In genomic region chr11:64317961-64318693, GRCh38 we compare ENCODE assay signal across 8 cellular contexts. TPM values are rescaled to one million over a fixed set of nuclear protein-coding genes. Genes with fewer than 3 reads are reported as not detected.
DNase-seq lines count a peak whose midpoint lies in the region; ATAC-seq, FAIRE-seq and TF ChIP-seq lines count a peak whose summit lies in the region.

TSS of gene PRDX5 (plus strand) at chr11:64318121. CDS start at chr11:64318216, 95 bp downstream.

- peak within 1 kb of the TSS; percentile 91 for H3K9ac ChIP-seq in astrocyte (ENCODE audit: low read length)

- H3K36me3 ChIP-seq in astrocyte (ENCODE audit: insufficient read depth, low read length) (peaks cover 3% of the 10 kb centered on the region), vagina (peaks cover 0 to 32% of the 10 kb centered on the region in 2 donors)

- DNase-seq in GM18507 (ENCODE audit: extremely low spot score, insufficient read length, low read depth) = peak; percentile 91
- peak; percentile 91 for DNase-seq in NCI-H2029 treated with DMSO at 0.1 percent for 48 hours (lab: John Stamatoyannopoulos, UW)
- DNase-seq in T-helper 22 cell (ENCODE audit: low read depth) = peak; percentile 91
- peak; percentile 87 for DNase-seq in astrocyte (ENCODE audit: low read depth)
- DNase-seq in right cardiac atrium = peak; percentile 98 to 99 (median 99)
- peak; percentile 99 for DNase-seq in putamen (ENCODE audit: low spot score)
- no peak for DNase-seq in vagina (ENCODE audit: extremely low spot score in 2 of 2)

- peak within 1 kb of the TSS; percentile 96 for H3K4me3 Mint-ChIP-seq in astrocyte (ENCODE audit: unreplicated experiment)

- intact Hi-C loops in right cardiac atrium (cut with DNase I) (no loop called here), vagina (cut with DNase I) (loop anchor here (2.0 to 5.0 kb wide), 2 partner anchors 34 to 77 kb away; partner anchors contain the start of gene FKBP2)

- H4K20me1 ChIP-seq in astrocyte (ENCODE audit: insufficient read depth, low read length) = peaks cover 28% of the 10 kb centered on the region

- peaks cover 23% of the 10 kb centered on the region for H3K4me1 Mint-ChIP-seq in astrocyte (ENCODE audit: low read depth, unreplicated experiment)

- FAIRE-seq in GM18507 (lab: Jason Lieb, UNC) = no peak
- FAIRE-seq in astrocyte (lab: Jason Lieb, UNC) = no peak

- no peaks in the 10 kb centered on the region for H3K9me3 ChIP-seq in astrocyte (ENCODE audit: insufficient read depth, low read depth, low read length)
- H3K9me3 ChIP-seq in right cardiac atrium (ENCODE audit: control insufficient read depth, low read length) = no peaks in the 10 kb centered on the region
- H3K9me3 ChIP-seq in vagina = no peaks in the 10 kb centered on the region

- WGBS in right cardiac atrium = under 1% methylated on average over 57 of the region's 57 CpGs

- peak within 1 kb of the TSS; percentile 94 for H3K27ac ChIP-seq in astrocyte (ENCODE audit: low read depth, low read length)
- peak within 1 kb of the TSS; percentile 98 for H3K27ac ChIP-seq in right cardiac atrium (ENCODE audit: low read length)
- H3K27ac ChIP-seq in vagina = peak within 1 kb of the TSS; percentile 97

- H3K79me2 ChIP-seq in astrocyte (ENCODE audit: insufficient read depth, low read length) = peaks cover 28% of the 10 kb centered on the region

- H3K4me2 ChIP-seq in astrocyte (ENCODE audit: low read length) = peak within 1 kb of the TSS; percentile 99

- no peaks in the 10 kb centered on the region for H3K27me3 ChIP-seq in astrocyte (ENCODE audit: insufficient read depth, low read length)
- H3K27me3 ChIP-seq in right cardiac atrium (ENCODE audit: control insufficient read depth, insufficient read depth) = no peaks in the 10 kb centered on the region
- H3K27me3 ChIP-seq in vagina = no peaks in the 10 kb centered on the region

- H3K9me3 Mint-ChIP-seq in astrocyte (ENCODE audit: unreplicated experiment) = no peaks in the 10 kb centered on the region

- H3K27ac Mint-ChIP-seq in astrocyte (ENCODE audit: unreplicated experiment) = peak within 1 kb of the TSS; percentile 95

- H3K27me3 Mint-ChIP-seq in astrocyte (ENCODE audit: low read depth, unreplicated experiment) = no peaks in the 10 kb centered on the region

- H3K4me3 ChIP-seq in astrocyte (ENCODE audit: insufficient read depth, low read depth, low read length) (peak within 1 kb of the TSS; percentile 84), right cardiac atrium (ENCODE audit: low read length) (peak within 1 kb of the TSS; percentile 82), vagina (peak within 1 kb of the TSS; percentile 90 to 95)

- TF ChIP-seq POLR2A in vagina (IDR thresholded peaks at IDR 0.05) = peak in 1 of 2 donors; percentile 85

- H3K36me3 Mint-ChIP-seq in astrocyte (ENCODE audit: low read depth, unreplicated experiment) = peaks cover 22% of the 10 kb centered on the region

- TF ChIP-seq CTCF in astrocyte (IDR thresholded peaks at IDR 0.05; ENCODE audit: insufficient read depth, low read depth, low read length) (no peak), vagina (IDR thresholded peaks at IDR 0.05) (no peak)

- peak within 1 kb of the TSS; percentile 82 for H2AFZ ChIP-seq in astrocyte (ENCODE audit: low read depth, low read length)

- H3K4me1 ChIP-seq in astrocyte (ENCODE audit: insufficient read depth, low read length) (peaks cover 7% of the 10 kb centered on the region), right cardiac atrium (ENCODE audit: control insufficient read depth, insufficient read depth, low read length) (no peaks in the 10 kb centered on the region), vagina (peaks cover 52% of the 10 kb centered on the region)

- peak; percentile 59 for ATAC-seq in HG02973 (IDR thresholded peaks at IDR 0.05; ENCODE audit: unreplicated experiment)
- ATAC-seq in right cardiac atrium = peak; percentile 92

RNA-seq across cellular contexts. Expression of gene PRDX5, which starts in this region (rescaled TPM):
- total RNA-seq in astrocyte (243 and 263 TPM in 2 replicates), right cardiac atrium (100 to 1,000 TPM; 258 to 356 (median 315) TPM), vagina (229 TPM)
- polyA plus RNA-seq in right cardiac atrium = 683 TPM

Comparison
In these comparisons a context has a peak if more than half of its experiments do, and no peak if none do; other contexts are left out.
1. DNase-seq: peak in GM18507 (single experiment), NCI-H2029 treated with DMSO at 0.1 percent for 48 hours (single experiment), T-helper 22 cell (single experiment), astrocyte (single experiment), right cardiac atrium (3 of 3) and putamen (single experiment); none in vagina (0 of 2).
2. Peak in every context shown above with its lines, with median percentiles within 50 percentile points of each other: H3K27ac ChIP-seq and H3K4me3 ChIP-seq.